Comparison of ENCODE assay signal across 1 cellular context in genomic region chr1:59043796-59044195, GRCh38.
A peak's percentile ranks its signal among the peaks of the same experiment; 100 is the strongest.
TF ChIP-seq lines count a peak whose summit lies in the region.

No MANE protein-coding gene starts in this region.

TF ChIP-seq in HepG2, 621 proteins besides CTCF, POLR2A, EP300 and RAD21 (continued from another document and continues in another):
- TF ChIP-seq PAXIP1 (CRISPR knock-in tag; conservative IDR thresholded peaks at IDR 0.05) (peak; percentile 78), TIGD3 (CRISPR knock-in tag; IDR thresholded peaks at IDR 0.05; ENCODE audit: borderline replicate concordance) (no peak), PCBP2 (optimal IDR thresholded peaks at IDR 0.05; ENCODE audit: low read depth, low read length, poor library complexity, severe bottlenecking) (no peak), SMAD1 (CRISPR knock-in tag; IDR thresholded peaks at IDR 0.05; ENCODE audit: borderline replicate concordance, low read depth) (no peak), RXRA (CRISPR knock-in tag; IDR thresholded peaks at IDR 0.05) (peak; percentile 61; the same call in 1 of the 2 replicates), SOX6 (IDR thresholded peaks at IDR 0.05) (no peak), SOX6 (CRISPR knock-in tag; IDR thresholded peaks at IDR 0.05) (peak; percentile 81), IKZF4 (CRISPR knock-in tag; IDR thresholded peaks at IDR 0.05; ENCODE audit: borderline replicate concordance, low read depth, not compliant biosample characterization) (no peak), RFXANK (CRISPR knock-in tag; IDR thresholded peaks at IDR 0.05) (no peak), ZNF792 (CRISPR knock-in tag; IDR thresholded peaks at IDR 0.05) (peak; percentile 83), ZNF883 (CRISPR knock-in tag; IDR thresholded peaks at IDR 0.05; ENCODE audit: not compliant biosample characterization) (no peak), MED1 (CRISPR knock-in tag; IDR thresholded peaks at IDR 0.05) (peak; percentile 91), SOX5 (CRISPR knock-in tag; IDR thresholded peaks at IDR 0.05; ENCODE audit: borderline replicate concordance) (peak; percentile 74; the same call in 1 of the 2 replicates), MXI1 (IDR thresholded peaks at IDR 0.05; ENCODE audit: borderline replicate concordance, low read depth, low read length) (no peak), ZNF639 (CRISPR knock-in tag; conservative IDR thresholded peaks at IDR 0.05) (no peak), MLXIP (CRISPR knock-in tag; IDR thresholded peaks at IDR 0.05; ENCODE audit: borderline replicate concordance) (no peak), KLF12 (CRISPR knock-in tag; IDR thresholded peaks at IDR 0.05; ENCODE audit: borderline replicate concordance) (no peak), RAD51 (IDR thresholded peaks at IDR 0.05; ENCODE audit: borderline replicate concordance) (no peak), HOXA5 (CRISPR knock-in tag; IDR thresholded peaks at IDR 0.05) (no peak), AHDC1 (CRISPR knock-in tag; IDR thresholded peaks at IDR 0.05; ENCODE audit: borderline replicate concordance) (0 out of 2 replicates have a peak, but pooled peaks have one; percentile 69), RELA (CRISPR knock-in tag; IDR thresholded peaks at IDR 0.05) (no peak), PRDM15 (CRISPR knock-in tag; IDR thresholded peaks at IDR 0.05) (no peak), NRL (CRISPR knock-in tag; IDR thresholded peaks at IDR 0.05; ENCODE audit: borderline replicate concordance) (no peak), ZNF460 (CRISPR knock-in tag; IDR thresholded peaks at IDR 0.05; ENCODE audit: borderline replicate concordance) (no peak), CREBL2 (CRISPR knock-in tag; IDR thresholded peaks at IDR 0.05; ENCODE audit: borderline replicate concordance) (no peak), IKZF5 (CRISPR knock-in tag; IDR thresholded peaks at IDR 0.05) (peak; percentile 50; the same call in 1 of the 2 replicates), ZNF264 (CRISPR knock-in tag; IDR thresholded peaks at IDR 0.05) (peak; percentile 82), TCF12 (IDR thresholded peaks at IDR 0.05) (no peak), TCF12 (CRISPR knock-in tag; IDR thresholded peaks at IDR 0.05) (no peak; the same call in 1 of the 2 replicates), LBX2 (CRISPR knock-in tag; IDR thresholded peaks at IDR 0.05; ENCODE audit: borderline replicate concordance) (no peak), ZFX (CRISPR knock-in tag; IDR thresholded peaks at IDR 0.05; ENCODE audit: low read depth) (peak; percentile 67), ZNF768 (CRISPR knock-in tag; IDR thresholded peaks at IDR 0.05) (no peak), NCOA5 (CRISPR knock-in tag; IDR thresholded peaks at IDR 0.05) (no peak), ZNF788 (CRISPR knock-in tag; IDR thresholded peaks at IDR 0.05; ENCODE audit: borderline replicate concordance) (peak; percentile 66; the same call in 1 of the 2 replicates)
